In genomic region chr6:113371106-113371505, GRCh38 we compare ENCODE assay signal across 27 cellular contexts.
"Had no signal": no experiment of that assay in that cellular context is flagged by ENCODE, and none has a peak within 500 bp of the region (broad histone marks: within the 10 kb centered on the region; RNA-seq: fewer than 3 reads in every experiment).

No MANE protein-coding gene starts in this region.

- H3K4me3 ChIP-seq: adrenal gland, breast epithelium, colonic mucosa, MG63, Peyer's patch, SJSA1 had no signal

- H3K36me3 ChIP-seq: adrenal gland, breast epithelium, colonic mucosa, MG63, Peyer's patch, SJSA1 had no signal

- H3K27me3 ChIP-seq: adrenal gland, breast epithelium, colonic mucosa, MG63, Peyer's patch, SJSA1 had no signal

- DNase-seq: activated CD4-positive, alpha-beta T cell treated with anti-CD3 and anti-CD28 coated beads for 36 hours; activated CD4-positive, alpha-beta T cell treated with anti-CD3 and anti-CD28 coated beads, Interleukin-2, amount 50 U/mL, for 1 hour; activated CD8-positive, alpha-beta memory T cell treated with anti-CD3 and anti-CD28 coated beads, Interleukin-2, amount 50 U/mL, for 4 hours; activated CD8-positive, alpha-beta T cell treated with anti-CD3 and anti-CD28 coated beads for 36 hours; activated naive CD4-positive, alpha-beta T cell treated with anti-CD3 and anti-CD28 coated beads, Interleukin-2, amount 50 U/mL, for 16 hours; activated naive CD8-positive, alpha-beta T cell treated with anti-CD3 and anti-CD28 coated beads, Interleukin-2, amount 10 ng/mL, durations not matched to agents 7 days and 5 days; activated T-cell treated with anti-CD3 and anti-CD28 coated beads, Interleukin-2, amount 50 U/mL, for 72 hours; adrenal gland; aorta; caudate nucleus; colonic mucosa; MG63; MV-4-11; NCI-H1105; NCI-H1436; NCI-H1694 treated with DMSO at 0.1 percent for 48 hours; NCI-H2029 treated with DMSO at 0.1 percent for 48 hours; NCI-H510A treated with DMSO at 0.1 percent for 48 hours; NCI-H69; NK-92 treated with Interleukin-12 subunit alpha and Interleukin-12 subunit beta, amount 100 ng/mL, for 24 hours; Peyer's patch; SHP77; T-helper 1 cell had no signal

- H3K4me1 ChIP-seq: adrenal gland, breast epithelium, colonic mucosa, Peyer's patch had no signal

- H3K9me3 ChIP-seq: adrenal gland, breast epithelium, colonic mucosa, MG63, Peyer's patch, SJSA1 had no signal

- H3K27ac ChIP-seq: adrenal gland, breast epithelium, colonic mucosa, Peyer's patch, RWPE1, SJSA1, VCaP had no signal
